Comparison of ENCODE assay signal across 26 cellular contexts in the genomic region with DNA sequence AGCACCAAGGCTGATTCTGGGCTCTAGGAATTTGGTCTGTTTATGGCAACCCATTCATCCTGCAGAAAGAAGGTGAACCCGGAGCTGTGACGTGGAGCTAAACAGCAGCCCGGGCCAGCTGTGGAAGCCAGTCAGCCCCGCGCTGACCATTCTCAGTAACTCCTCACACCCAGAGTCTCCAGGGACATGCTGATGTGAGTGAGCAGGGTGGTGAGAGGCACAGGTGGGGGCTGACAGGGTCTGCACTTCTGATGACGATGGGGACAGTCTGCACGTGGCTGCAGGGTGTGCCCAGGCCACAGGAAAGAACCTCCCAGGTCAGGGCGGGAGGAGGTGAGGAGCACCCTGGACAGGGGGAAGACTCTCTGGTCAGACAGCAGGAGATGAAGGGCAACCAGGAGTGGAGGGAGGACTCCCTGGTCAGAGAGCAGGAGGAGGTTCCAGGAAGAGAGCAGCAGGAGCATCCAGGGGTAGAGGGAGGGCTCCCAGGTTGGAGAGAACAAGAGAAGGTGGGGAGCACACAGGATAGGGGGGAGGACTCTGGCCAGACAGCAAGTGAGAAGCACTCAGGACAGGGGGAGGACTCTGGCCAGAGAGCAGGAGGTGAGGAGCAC. TPM values are rescaled to one million over a fixed set of nuclear protein-coding genes. Genes with fewer than 3 reads are reported as not detected.
DNase-seq lines count a peak whose midpoint lies in the region; ATAC-seq and TF ChIP-seq lines count a peak whose summit lies in the region.
"Had no signal": no experiment of that assay in that cellular context is flagged by ENCODE, and none has a peak within 500 bp of the region (broad histone marks: within the 10 kb centered on the region; RNA-seq: fewer than 3 reads in every experiment).

No MANE protein-coding gene starts in this region.

- H3K4me1 Mint-ChIP-seq in CD14-positive monocyte: peaks cover 19% of the 10 kb centered on the region
- H3K4me1 Mint-ChIP-seq in central memory CD8-positive, alpha-beta T cell: peaks cover 20% of the 10 kb centered on the region
- peaks cover 14 to 23% of the 10 kb centered on the region in 2 donors for H3K4me1 Mint-ChIP-seq in natural killer cell
- H3K4me1 Mint-ChIP-seq: activated CD4-positive, alpha-beta memory T cell treated with anti-CD3 and anti-CD28 coated beads, Interleukin-2, amount 10 ng/mL, durations not matched to agents 7 days and 5 days; T-cell had no signal

- H3K4me3 Mint-ChIP-seq in CD14-positive monocyte: no peak overlapping the region
- no peak overlapping the region for H3K4me3 Mint-ChIP-seq in central memory CD8-positive, alpha-beta T cell
- no peak overlapping the region for H3K4me3 Mint-ChIP-seq in natural killer cell
- H3K4me3 Mint-ChIP-seq: activated CD4-positive, alpha-beta memory T cell treated with anti-CD3 and anti-CD28 coated beads, Interleukin-2, amount 10 ng/mL, durations not matched to agents 7 days and 5 days; CD4-positive, alpha-beta T cell; T-cell had no signal

- no peak for TF ChIP-seq CTCF in CD14-positive monocyte (IDR thresholded peaks at IDR 0.05)
- TF ChIP-seq CTCF in natural killer cell (IDR thresholded peaks at IDR 0.05): no peak

- in situ Hi-C loops in KBM-7 (cut with MboI; ENCODE audit: low pct_unique_long_range_greater_than_20kb, low sequenced_read_pairs): no loop called here

- no peak for ATAC-seq in central memory CD8-positive, alpha-beta T cell (replicated peaks; ENCODE audit: extremely low read depth, poor library complexity, severe bottlenecking)
- no peak for ATAC-seq in natural killer cell
- ATAC-seq: activated CD4-positive, CD25-positive, alpha-beta regulatory T cell treated with anti-CD3 and anti-CD28 coated beads, Interleukin-2, amount 50 U/mL, for 24 hours; stimulated activated naive CD8-positive, alpha-beta T cell treated with anti-CD3 and anti-CD28 coated beads, Interleukin-15, Interleukin-2, amounts not matched to agents 100 U/mL and 50 U/mL, for 24 hours; T-cell had no signal

- intact Hi-C loops in CD14-positive monocyte (cut with micrococcal nuclease) (loop anchor here (10.0 kb wide), 2 partner anchors 127 to 367 kb away; a partner anchor contains a TSS), natural killer cell (cut with micrococcal nuclease) (no loop called here)

- H3K27me3 Mint-ChIP-seq in CD14-positive monocyte (ENCODE audit: low read depth in 3 of 3): peaks cover 0 to 2% (median 0%) of the 10 kb centered on the region in 3 donors
- H3K27me3 Mint-ChIP-seq in central memory CD8-positive, alpha-beta T cell: no peaks in the 10 kb centered on the region
- no peaks in the 10 kb centered on the region for H3K27me3 Mint-ChIP-seq in natural killer cell (ENCODE audit: low read depth in 2 of 2)
- H3K27me3 Mint-ChIP-seq: activated CD4-positive, alpha-beta memory T cell treated with anti-CD3 and anti-CD28 coated beads, Interleukin-2, amount 10 ng/mL, durations not matched to agents 7 days and 5 days; CD4-positive, alpha-beta T cell; T-cell had no signal

- DNase-seq in CD14-positive monocyte (ENCODE audit: low spot score) (no peak), natural killer cell (no peak), ureter (ENCODE audit: low spot score) (no peak), AG20443 (ENCODE audit: low spot score) (no peak), KBM-7 (no peak)
- no peak for DNase-seq in central memory CD8-positive, alpha-beta T cell (ENCODE audit: low spot score in 2 of 2)
- no peak for DNase-seq in stimulated activated CD4-positive, alpha-beta T cell treated with anti-CD3 and anti-CD28 coated beads, Interleukin-12 subunit alpha, Interleukin-12 subunit beta, amount 100 ng/mL, for 4 hours
- DNase-seq: activated CD4-positive, alpha-beta memory T cell treated with anti-CD3 and anti-CD28 coated beads, Interleukin-2, amount 10 ng/mL, durations not matched to agents 7 days and 5 days; effector CD8-positive, alpha-beta T cell; EL; erythroblast; Karpas-422; NCI-H1417 treated with DMSO at 0.1 percent for 48 hours; NCI-H2081; NCI-H2227 treated with DMSO at 0.1 percent for 48 hours; stimulated activated CD4-positive, alpha-beta T cell treated with anti-CD3 and anti-CD28 coated beads, Interleukin-15, amount 100 ng/mL, for 24 hours; stimulated activated naive CD8-positive, alpha-beta T cell treated with anti-CD3 and anti-CD28 coated beads, Interleukin-15, Interleukin-2, amounts not matched to agents 100 U/mL and 50 U/mL, for 24 hours had no signal

- peak; percentile 0 for TF ChIP-seq POLR2A in GM15510 (IDR thresholded peaks at IDR 0.05; ENCODE audit: borderline replicate concordance, extremely low read depth, insufficient read length)

- peaks cover 2 to 12% (median 6%) of the 10 kb centered on the region in 7 donors for H3K9me3 Mint-ChIP-seq in CD14-positive monocyte
- no peaks in the 10 kb centered on the region for H3K9me3 Mint-ChIP-seq in central memory CD8-positive, alpha-beta T cell
- H3K9me3 Mint-ChIP-seq in natural killer cell: no peaks in the 10 kb centered on the region
- H3K9me3 Mint-ChIP-seq: activated CD4-positive, alpha-beta memory T cell treated with anti-CD3 and anti-CD28 coated beads, Interleukin-2, amount 10 ng/mL, durations not matched to agents 7 days and 5 days; CD4-positive, alpha-beta T cell; T-cell had no signal

- H3K36me3 Mint-ChIP-seq in CD14-positive monocyte (peaks cover 72 to 96% of the 10 kb centered on the region in 2 donors), natural killer cell (no peaks in the 10 kb centered on the region)
- peaks cover 45% of the 10 kb centered on the region for H3K36me3 Mint-ChIP-seq in central memory CD8-positive, alpha-beta T cell (ENCODE audit: insufficient read depth)

- peak overlapping the region; percentile 54 to 85 (median 80) for H3K27ac Mint-ChIP-seq in CD14-positive monocyte
- H3K27ac Mint-ChIP-seq in central memory CD8-positive, alpha-beta T cell (ENCODE audit: low read depth): peak overlapping the region; percentile 91
- peak overlapping the region; percentile 66 to 85 for H3K27ac Mint-ChIP-seq in natural killer cell
- H3K27ac Mint-ChIP-seq: activated CD4-positive, alpha-beta memory T cell treated with anti-CD3 and anti-CD28 coated beads, Interleukin-2, amount 10 ng/mL, durations not matched to agents 7 days and 5 days; CD4-positive, alpha-beta T cell; T-cell had no signal

RNA-seq across cellular contexts. Expression of a gene that starts 26.1 kb away (rescaled TPM):
- not detected for polyA plus RNA-seq in CD14-positive monocyte
- total RNA-seq in natural killer cell (not detected), ureter (0.57 TPM)
- total RNA-seq: activated CD4-positive, alpha-beta memory T cell treated with anti-CD3 and anti-CD28 coated beads, Interleukin-2, amount 10 ng/mL, durations not matched to agents 7 days and 5 days; adrenal gland; body of pancreas; HT1080; lung microvascular endothelial cell; SK-MEL-5 had no signal

RNA-seq across cellular contexts. Expression of a gene that starts 52.4 kb away (rescaled TPM):
- polyA plus RNA-seq in CD14-positive monocyte: 10 to 100 TPM; 34.1 to 34.8 TPM
- 100 to 1,000 TPM; 196 to 302 (median 252) TPM for total RNA-seq in natural killer cell
- 48.0 TPM for total RNA-seq in ureter
